28 cellular contexts compared by ENCODE assay signal in the genomic region with DNA sequence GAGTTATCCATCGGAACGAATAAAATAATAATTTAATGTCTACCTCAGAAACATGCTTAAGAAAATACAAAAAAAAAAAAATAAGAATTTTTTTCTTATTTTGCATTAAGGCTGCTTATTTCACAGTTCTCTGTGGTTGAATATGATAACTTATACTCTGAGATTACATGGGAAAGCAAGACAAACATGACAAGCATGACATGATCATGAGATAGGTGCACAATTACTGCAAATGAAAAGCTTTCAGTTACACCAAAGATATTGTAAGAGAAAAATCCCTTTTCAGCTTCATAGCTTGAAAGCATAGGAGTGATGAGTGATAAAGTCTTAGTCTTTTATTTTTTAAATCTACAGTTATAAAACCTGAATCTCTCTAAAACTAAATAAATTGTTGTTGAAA.
"Had no signal": no experiment of that assay in that cellular context is flagged by ENCODE, and none has a peak within 500 bp of the region (broad histone marks: within the 10 kb centered on the region; RNA-seq: fewer than 3 reads in every experiment).

No MANE protein-coding gene starts in this region.

- H3K27me3 ChIP-seq: neural progenitor cell, ovary, right lobe of liver, sigmoid colon, stomach, thyroid gland, tibial nerve, upper lobe of left lung, vagina had no signal

- H3K9ac ChIP-seq: neural progenitor cell, parathyroid adenoma had no signal

- DNase-seq: nephron progenitor cell; occipital lobe; ovary; posterior cingulate gyrus; psoas muscle; right cardiac atrium; right lobe of liver; sigmoid colon; small intestine; stimulated activated CD4-positive, alpha-beta T cell treated with anti-CD3 and anti-CD28 coated beads, Interleukin-15, amount 100 ng/mL, for 24 hours; stimulated activated CD4-positive, alpha-beta T cell treated with anti-CD3 and anti-CD28 coated beads, Interleukin-2, amount 100 ng/mL, for 24 hours; stimulated activated CD4-positive, alpha-beta T cell treated with anti-CD3 and anti-CD28 coated beads, Interleukin-2, amount 100 ng/mL, for 48 hours; stimulated activated CD4-positive, alpha-beta T cell treated with anti-CD3 and anti-CD28 coated beads, Interleukin-4, amount 100 ng/mL, for 24 hours; stimulated activated naive B cell treated with anti-CD40 and anti-IgM and Interleukin-4, amounts not matched to agents 10 μg/mL and 1 μg/mL and 100 μg/mL, for 72 hours; stimulated activated naive CD4-positive, alpha-beta T cell treated with Interleukin-2 at 50 U/mL for 16 hours; stomach; thyroid gland; trophoblast cell; upper lobe of left lung had no signal

- H3K9me3 ChIP-seq: ovary, psoas muscle, right lobe of liver, sigmoid colon, stomach, thoracic aorta, thyroid gland, tibial nerve, upper lobe of left lung, vagina had no signal

- H3K4me1 Mint-ChIP-seq: nephron progenitor cell; neural progenitor cell; stimulated activated effector memory CD8-positive, alpha-beta T cell treated with anti-CD3 and anti-CD28 coated beads, Interleukin-12 subunit alpha, Interleukin-12 subunit beta, amount 100 ng/mL, for 72 hours; stimulated activated naive B cell treated with anti-CD40 and anti-IgM and Interleukin-4, amounts not matched to agents 10 μg/mL and 1 μg/mL and 100 μg/mL, for 72 hours had no signal

- H3K27me3 Mint-ChIP-seq: natural killer cell treated with Interleukin-12 subunit alpha and Interleukin-12 subunit beta and Interleukin-15 and Interleukin-18, amount 100 ng/mL, for 72 hours; progenitor cell of endocrine pancreas; stimulated activated naive B cell treated with anti-CD40 and anti-IgM and Interleukin-4, amounts not matched to agents 10 μg/mL and 1 μg/mL and 100 μg/mL, for 72 hours; stimulated activated naive CD8-positive, alpha-beta T cell treated with anti-CD3 and anti-CD28 coated beads, Interleukin-15, Interleukin-2, amounts not matched to agents 100 ng/mL and 50 ng/mL, for 24 hours had no signal

- H3K36me3 ChIP-seq: neural progenitor cell, ovary, right lobe of liver, sigmoid colon, stomach, thoracic aorta, thyroid gland, tibial nerve, upper lobe of left lung, vagina had no signal

- H3K79me2 ChIP-seq: parathyroid adenoma had no signal

- H3K9me3 Mint-ChIP-seq: nephron progenitor cell, neural progenitor cell had no signal

- H3K27ac Mint-ChIP-seq: natural killer cell treated with Interleukin-12 subunit alpha and Interleukin-12 subunit beta and Interleukin-15 and Interleukin-18, amount 100 ng/mL, for 72 hours; nephron progenitor cell; neural progenitor cell; progenitor cell of endocrine pancreas; stimulated activated effector memory CD8-positive, alpha-beta T cell treated with anti-CD3 and anti-CD28 coated beads, Interleukin-12 subunit alpha, Interleukin-12 subunit beta, amount 100 ng/mL, for 72 hours; stimulated activated naive B cell treated with anti-CD40 and anti-IgM and Interleukin-4, amounts not matched to agents 10 μg/mL and 1 μg/mL and 100 μg/mL, for 72 hours; stimulated activated naive CD8-positive, alpha-beta T cell treated with anti-CD3 and anti-CD28 coated beads, Interleukin-15, Interleukin-2, amounts not matched to agents 100 ng/mL and 50 ng/mL, for 24 hours had no signal

- H3K4me3 ChIP-seq: neural progenitor cell, ovary, psoas muscle, right lobe of liver, sigmoid colon, stomach, thoracic aorta, thyroid gland, tibial nerve, upper lobe of left lung, vagina had no signal

- H3K36me3 Mint-ChIP-seq: neural progenitor cell; stimulated activated effector memory CD8-positive, alpha-beta T cell treated with anti-CD3 and anti-CD28 coated beads, Interleukin-12 subunit alpha, Interleukin-12 subunit beta, amount 100 ng/mL, for 72 hours; stimulated activated naive B cell treated with anti-CD40 and anti-IgM and Interleukin-4, amounts not matched to agents 10 μg/mL and 1 μg/mL and 100 μg/mL, for 72 hours had no signal

- H3K4me1 ChIP-seq: neural progenitor cell, parathyroid adenoma, psoas muscle, right lobe of liver, sigmoid colon, stomach, thyroid gland, tibial nerve, upper lobe of left lung, vagina had no signal

- ATAC-seq: natural killer cell treated with Interleukin-12 subunit alpha and Interleukin-12 subunit beta and Interleukin-15 and Interleukin-18, amount 100 ng/mL, for 72 hours; psoas muscle; right cardiac atrium; right lobe of liver; stimulated activated effector memory CD8-positive, alpha-beta T cell treated with anti-CD3 and anti-CD28 coated beads, Interleukin-12 subunit alpha, Interleukin-12 subunit beta, amount 100 ng/mL, for 72 hours; stimulated activated naive B cell treated with anti-CD40 and anti-IgM and Interleukin-4, amounts not matched to agents 10 μg/mL and 1 μg/mL and 100 μg/mL, for 72 hours had no signal

- H2AFZ ChIP-seq: neural progenitor cell, parathyroid adenoma had no signal

- H3K27ac ChIP-seq: neural progenitor cell, ovary, parathyroid adenoma, psoas muscle, right lobe of liver, sigmoid colon, stomach, thoracic aorta, thyroid gland, tibial nerve, upper lobe of left lung, vagina had no signal

- H3K4me3 Mint-ChIP-seq: natural killer cell treated with Interleukin-12 subunit alpha and Interleukin-12 subunit beta and Interleukin-15 and Interleukin-18, amount 100 ng/mL, for 72 hours; nephron progenitor cell; neural progenitor cell; stimulated activated effector memory CD8-positive, alpha-beta T cell treated with anti-CD3 and anti-CD28 coated beads, Interleukin-12 subunit alpha, Interleukin-12 subunit beta, amount 100 ng/mL, for 72 hours; stimulated activated naive B cell treated with anti-CD40 and anti-IgM and Interleukin-4, amounts not matched to agents 10 μg/mL and 1 μg/mL and 100 μg/mL, for 72 hours; stimulated activated naive CD8-positive, alpha-beta T cell treated with anti-CD3 and anti-CD28 coated beads, Interleukin-15, Interleukin-2, amounts not matched to agents 100 ng/mL and 50 ng/mL, for 24 hours had no signal

- H3K4me2 ChIP-seq: neural progenitor cell had no signal
